19 cellular contexts compared by ENCODE assay signal in the genomic region with DNA sequence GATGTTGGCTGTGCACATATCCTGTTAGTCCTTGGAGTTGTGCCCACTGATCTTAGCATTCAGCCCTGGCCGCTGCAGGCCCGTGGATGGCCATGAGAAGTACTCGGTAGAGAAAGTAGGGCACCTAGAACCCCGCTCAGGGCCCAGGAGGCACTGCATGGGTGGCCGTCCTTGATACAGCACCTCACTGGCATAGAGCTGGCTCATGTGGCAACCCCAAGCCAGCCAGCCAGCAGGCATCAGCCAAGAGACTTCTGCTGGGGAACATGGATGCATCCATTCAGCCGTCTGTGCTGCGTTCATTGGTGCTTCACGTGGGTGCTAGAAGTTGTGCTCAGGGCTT. TPM values are rescaled to one million over a fixed set of nuclear protein-coding genes. Genes with fewer than 3 reads are reported as not detected.
DNase-seq lines count a peak whose midpoint lies in the region; ATAC-seq and TF ChIP-seq lines count a peak whose summit lies in the region.
"Had no signal": no experiment of that assay in that cellular context is flagged by ENCODE, and none has a peak within 500 bp of the region (broad histone marks: within the 10 kb centered on the region; RNA-seq: fewer than 3 reads in every experiment).

No MANE protein-coding gene starts in this region.

- H3K36me3 Mint-ChIP-seq in activated CD8-positive, alpha-beta T cell treated with anti-CD3 and anti-CD28 coated beads for 36 hours (ENCODE audit: low read depth): peaks cover 36% of the 10 kb centered on the region
- peaks cover 43% of the 10 kb centered on the region for H3K36me3 Mint-ChIP-seq in activated CD8-positive, alpha-beta T cell treated with anti-CD3 and anti-CD28 coated beads, Interleukin-2, amount 10 ng/mL, durations not matched to agents 7 days and 5 days (ENCODE audit: low read depth)
- peaks cover 28% of the 10 kb centered on the region for H3K36me3 Mint-ChIP-seq in CD8-positive, alpha-beta T cell

- intact Hi-C loops in activated CD8-positive, alpha-beta T cell treated with anti-CD3 and anti-CD28 coated beads for 36 hours (cut with micrococcal nuclease): loop anchor here (5.0 kb wide), 1 partner anchor 61 kb away; a partner anchor contains a TSS
- intact Hi-C loops in CD8-positive, alpha-beta T cell (cut with DNase I, micrococcal nuclease): loop anchor here in 1 of 2 experiments (10.0 kb wide), 1 partner anchor 366 kb away; a partner anchor contains a TSS
- intact Hi-C loops in adrenal gland (cut with DNase I): loop anchor here in 1 of 2 donors (10.0 kb wide), 1 partner anchor 136 kb away; a partner anchor contains a TSS
- intact Hi-C loops in posterior vena cava (cut with DNase I): no loop called here

- no peak for DNase-seq in activated CD8-positive, alpha-beta T cell treated with anti-CD3 and anti-CD28 coated beads for 36 hours
- no peak for DNase-seq in activated CD8-positive, alpha-beta T cell treated with anti-CD3 and anti-CD28 coated beads, Interleukin-2, amount 10 ng/mL, durations not matched to agents 7 days and 5 days
- DNase-seq in CD8-positive, alpha-beta T cell: peak in 1 of 7 experiments; percentile 47
- DNase-seq in adrenal gland (peak in 4 of 7 donors; percentile 39 to 56 (median 44)), posterior vena cava (ENCODE audit: low spot score) (peak; percentile 71), HUDEP-2 (lab: John Stamatoyannopoulos, UW; ENCODE audit: unreplicated experiment in 76 of 76) (no peak), A172 (ENCODE audit: low spot score) (no peak), caudate nucleus (lab: John Stamatoyannopoulos, UW) (no peak)
- DNase-seq: activated CD8-positive, alpha-beta memory T cell treated with anti-CD3 and anti-CD28 coated beads, Interleukin-2, amount 50 U/mL, for 4 hours; body of pancreas; CD4-positive, alpha-beta memory T cell; DMS 273 treated with DMSO at 0.1 percent for 48 hours; GOT3; NCI-H1694; NCI-H510A; occipital lobe; T1000; uterus had no signal

- POLR2A ChIA-PET in activated CD8-positive, alpha-beta T cell treated with anti-CD3 and anti-CD28 coated beads for 36 hours (lab: Charles Lee): interaction anchor here (6.3 kb wide), 1 partner anchor 10 kb away, joined by 41 read pairs; a partner anchor contains a TSS
- POLR2A ChIA-PET in activated CD8-positive, alpha-beta T cell treated with anti-CD3 and anti-CD28 coated beads, Interleukin-2, amount 10 ng/mL, durations not matched to agents 7 days and 5 days (lab: Charles Lee): no interaction called here
- POLR2A ChIA-PET in CD8-positive, alpha-beta T cell (lab: Charles Lee): interaction anchor here (1.0 kb wide), 1 partner anchor 10 kb away, joined by 5 read pairs; a partner anchor contains a TSS

- CTCF ChIA-PET in activated CD8-positive, alpha-beta T cell treated with anti-CD3 and anti-CD28 coated beads for 36 hours (lab: Charles Lee): interaction anchor here (0.8 kb wide), 1 partner anchor 10 kb away, joined by 3 read pairs; a partner anchor contains a TSS
- CTCF ChIA-PET in activated CD8-positive, alpha-beta T cell treated with anti-CD3 and anti-CD28 coated beads, Interleukin-2, amount 10 ng/mL, durations not matched to agents 7 days and 5 days (lab: Charles Lee): interaction anchor here (1.2 to 5.7 kb wide), 2 partner anchors 11 to 282 kb away, joined by 3 to 23 read pairs; a partner anchor contains a TSS
- CTCF ChIA-PET in CD8-positive, alpha-beta T cell (lab: Charles Lee): no interaction called here

- H3K27ac ChIP-seq in CD8-positive, alpha-beta T cell (ENCODE audit: low read depth, low read length): no peak overlapping the region
- H3K27ac ChIP-seq in adrenal gland (peak overlapping the region in 1 of 5 donors; percentile 17), caudate nucleus (ENCODE audit: low read depth, low read length) (no peak overlapping the region)
- H3K27ac ChIP-seq: body of pancreas, uterus had no signal

- peaks cover 62% of the 10 kb centered on the region for H3K4me1 Mint-ChIP-seq in activated CD8-positive, alpha-beta T cell treated with anti-CD3 and anti-CD28 coated beads for 36 hours (ENCODE audit: low read depth)
- peaks cover 35% of the 10 kb centered on the region for H3K4me1 Mint-ChIP-seq in activated CD8-positive, alpha-beta T cell treated with anti-CD3 and anti-CD28 coated beads, Interleukin-2, amount 10 ng/mL, durations not matched to agents 7 days and 5 days (ENCODE audit: low read depth)
- peaks cover 71% of the 10 kb centered on the region for H3K4me1 Mint-ChIP-seq in CD8-positive, alpha-beta T cell (ENCODE audit: low read depth)

- H3K27me3 Mint-ChIP-seq in activated CD8-positive, alpha-beta T cell treated with anti-CD3 and anti-CD28 coated beads for 36 hours: no peaks in the 10 kb centered on the region
- H3K27me3 Mint-ChIP-seq in activated CD8-positive, alpha-beta T cell treated with anti-CD3 and anti-CD28 coated beads, Interleukin-2, amount 10 ng/mL, durations not matched to agents 7 days and 5 days (ENCODE audit: low read depth): no peaks in the 10 kb centered on the region
- no peaks in the 10 kb centered on the region for H3K27me3 Mint-ChIP-seq in CD8-positive, alpha-beta T cell (ENCODE audit: low read depth)
- H3K27me3 Mint-ChIP-seq: CD4-positive, alpha-beta memory T cell had no signal

- no peaks in the 10 kb centered on the region for H3K36me3 ChIP-seq in CD8-positive, alpha-beta T cell (ENCODE audit: insufficient read depth, low read length)
- peaks cover 0 to 14% of the 10 kb centered on the region in 2 donors for H3K36me3 ChIP-seq in adrenal gland (replicated peaks in 1 of 2)
- H3K36me3 ChIP-seq: uterus had no signal

- no peaks in the 10 kb centered on the region for H3K27me3 ChIP-seq in CD8-positive, alpha-beta T cell (ENCODE audit: insufficient read depth, low read length)
- H3K27me3 ChIP-seq in adrenal gland: no peaks in the 10 kb centered on the region
- H3K27me3 ChIP-seq: body of pancreas, uterus had no signal

- peaks cover 36% of the 10 kb centered on the region for H3K4me1 ChIP-seq in CD8-positive, alpha-beta T cell (ENCODE audit: insufficient read depth, low read length)
- H3K4me1 ChIP-seq in adrenal gland (replicated peaks in 1 of 2): peaks cover 11 to 29% of the 10 kb centered on the region in 2 donors
- H3K4me1 ChIP-seq: uterus had no signal

- no peaks in the 10 kb centered on the region for H3K9me3 Mint-ChIP-seq in activated CD8-positive, alpha-beta T cell treated with anti-CD3 and anti-CD28 coated beads for 36 hours
- no peaks in the 10 kb centered on the region for H3K9me3 Mint-ChIP-seq in activated CD8-positive, alpha-beta T cell treated with anti-CD3 and anti-CD28 coated beads, Interleukin-2, amount 10 ng/mL, durations not matched to agents 7 days and 5 days (ENCODE audit: insufficient read depth)
- H3K9me3 Mint-ChIP-seq in CD8-positive, alpha-beta T cell: no peaks in the 10 kb centered on the region

- no peak for TF ChIP-seq POLR2A in adrenal gland (IDR thresholded peaks at IDR 0.05)

- H3K4me3 Mint-ChIP-seq in activated CD8-positive, alpha-beta T cell treated with anti-CD3 and anti-CD28 coated beads for 36 hours: no peak overlapping the region
- no peak overlapping the region for H3K4me3 Mint-ChIP-seq in activated CD8-positive, alpha-beta T cell treated with anti-CD3 and anti-CD28 coated beads, Interleukin-2, amount 10 ng/mL, durations not matched to agents 7 days and 5 days
- H3K4me3 Mint-ChIP-seq in CD8-positive, alpha-beta T cell: no peak overlapping the region

- H3K9me3 ChIP-seq in CD8-positive, alpha-beta T cell (ENCODE audit: low read length): no peaks in the 10 kb centered on the region
- no peaks in the 10 kb centered on the region for H3K9me3 ChIP-seq in adrenal gland (replicated peaks in 1 of 3)
- H3K9me3 ChIP-seq: body of pancreas, uterus had no signal

- no peak for TF ChIP-seq CTCF in activated CD8-positive, alpha-beta T cell treated with anti-CD3 and anti-CD28 coated beads for 36 hours (IDR thresholded peaks at IDR 0.05)
- TF ChIP-seq CTCF in CD8-positive, alpha-beta T cell (IDR thresholded peaks at IDR 0.05): no peak
- no peak for TF ChIP-seq CTCF in adrenal gland (IDR thresholded peaks at IDR 0.05)

- 49 to 69% (median 56%) methylated on average over 6 to 8 of the region's 8 CpGs for WGBS in adrenal gland, 4 donors

- H3K4me3 ChIP-seq in CD8-positive, alpha-beta T cell (ENCODE audit: low read depth, low read length): no peak overlapping the region
- no peak overlapping the region for H3K4me3 ChIP-seq in adrenal gland
- H3K4me3 ChIP-seq: body of pancreas, uterus had no signal

- peak overlapping the region; percentile 89 for H3K27ac Mint-ChIP-seq in activated CD8-positive, alpha-beta T cell treated with anti-CD3 and anti-CD28 coated beads for 36 hours
- H3K27ac Mint-ChIP-seq in activated CD8-positive, alpha-beta T cell treated with anti-CD3 and anti-CD28 coated beads, Interleukin-2, amount 10 ng/mL, durations not matched to agents 7 days and 5 days: no peak overlapping the region
- H3K27ac Mint-ChIP-seq in CD8-positive, alpha-beta T cell: peak overlapping the region; percentile 96
- H3K27ac Mint-ChIP-seq: activated T-helper 2 cell treated with anti-CD3 and anti-CD28 coated beads, Interferon-gamma antibody, Interleukin-2, Interleukin-4, amounts not matched to agents 10 μg/mL and 5 μg/mL and 100 μg/mL, durations not matched to agents 14 hours and 24 hours and 36 hours had no signal

- ATAC-seq in activated CD8-positive, alpha-beta T cell treated with anti-CD3 and anti-CD28 coated beads for 36 hours: no peak
- ATAC-seq in activated CD8-positive, alpha-beta T cell treated with anti-CD3 and anti-CD28 coated beads, Interleukin-2, amount 10 ng/mL, durations not matched to agents 7 days and 5 days: no peak
- no peak for ATAC-seq in CD8-positive, alpha-beta T cell
- ATAC-seq: body of pancreas had no signal

RNA-seq across cellular contexts. Expression of a gene that starts 10.5 kb away (rescaled TPM):
- 10 to 100 TPM; 26.1 to 26.5 TPM for total RNA-seq in activated CD8-positive, alpha-beta T cell treated with anti-CD3 and anti-CD28 coated beads for 36 hours
- total RNA-seq in activated CD8-positive, alpha-beta T cell treated with anti-CD3 and anti-CD28 coated beads, Interleukin-2, amount 10 ng/mL, durations not matched to agents 7 days and 5 days: 10 to 100 TPM; 33.9 TPM
- total RNA-seq in CD8-positive, alpha-beta T cell: 10 to 100 TPM; 35.2 to 39.2 TPM
- total RNA-seq in adrenal gland: 100 to 1,000 TPM in 3 of 8 donors, 10 to 100 TPM in 5; 39.2 to 118 (median 82.9) TPM
- polyA plus RNA-seq in adrenal gland: 10 to 100 TPM; 15.7 to 80.0 (median 35.9) TPM
- 100 to 1,000 TPM; 132 to 155 TPM for total RNA-seq in posterior vena cava
- 91.8 and 118 TPM in 2 replicates for total RNA-seq in A172 (2014; rRNA removed; shearing (Covaris generic))

Comparison
In these comparisons a context has a peak if more than half of its experiments do, and no peak if none do; other contexts are left out.
1. DNase-seq: peak in adrenal gland (4 of 7) and posterior vena cava (single experiment); none in activated CD8-positive, alpha-beta T cell treated with anti-CD3 and anti-CD28 coated beads for 36 hours (single experiment), activated CD8-positive, alpha-beta T cell treated with anti-CD3 and anti-CD28 coated beads, Interleukin-2, amount 10 ng/mL, durations not matched to agents 7 days and 5 days (single experiment), HUDEP-2 (0 of 76), A172 (single experiment) and caudate nucleus (0 of 61).